ENCODE assay signal across 23 cellular contexts in the genomic region with DNA sequence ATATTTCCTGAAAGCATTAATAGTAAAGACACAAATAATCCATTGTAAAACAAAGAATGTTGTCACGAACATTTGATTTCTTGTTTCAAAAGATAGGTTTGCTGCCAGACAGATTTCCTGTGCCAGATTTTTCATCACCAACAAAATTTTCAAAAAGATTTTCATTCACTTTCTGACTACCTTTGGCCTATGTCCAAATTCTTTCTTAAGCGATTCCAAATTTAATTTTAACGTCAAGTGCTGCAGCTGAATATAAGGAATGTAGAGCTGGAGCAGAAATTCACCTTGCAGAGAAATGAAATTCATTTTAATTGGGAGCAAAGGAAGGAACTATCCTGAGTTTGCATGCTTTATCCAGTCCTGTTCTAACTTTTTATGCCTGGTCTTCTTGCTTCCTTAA.
"Had no signal": no experiment of that assay in that cellular context is flagged by ENCODE, and none has a peak within 500 bp of the region (broad histone marks: within the 10 kb centered on the region; RNA-seq: fewer than 3 reads in every experiment).

No MANE protein-coding gene starts in this region.

- DNase-seq: effector memory CD4-positive, alpha-beta T cell; erythroblast; immature natural killer cell; left ventricle myocardium superior; lower lobe of right lung; mucosa of descending colon; naive B cell; pancreas; stimulated activated CD4-positive, alpha-beta T cell treated with anti-CD3 and anti-CD28 coated beads, Interleukin-2, amount 100 ng/mL, for 24 hours; stimulated activated CD4-positive, alpha-beta T cell treated with anti-CD3 and anti-CD28 coated beads, Interleukin-4, amount 100 ng/mL, for 24 hours; stimulated activated naive CD4-positive, alpha-beta T cell treated with Interleukin-2 at 50 U/mL for 16 hours; stomach; testis; tibial artery had no signal

- H3K36me3 Mint-ChIP-seq: immature natural killer cell; memory B cell; naive B cell; natural killer cell treated with Interleukin-12 subunit alpha and Interleukin-12 subunit beta and Interleukin-15 and Interleukin-18, amount 100 ng/mL, for 72 hours; stimulated activated effector memory CD8-positive, alpha-beta T cell treated with anti-CD3 and anti-CD28 coated beads, Interleukin-12 subunit alpha, Interleukin-12 subunit beta, amount 100 ng/mL, for 72 hours; type B pancreatic cell had no signal

- H3K4me3 ChIP-seq: lower lobe of right lung, mucosa of descending colon, pancreas, right atrium auricular region, smooth muscle cell, stomach, testis, tibial artery had no signal

- ATAC-seq: left ventricle myocardium superior; lower lobe of right lung; mucosa of descending colon; natural killer cell treated with Interleukin-12 subunit alpha and Interleukin-12 subunit beta and Interleukin-15 and Interleukin-18, amount 100 ng/mL, for 72 hours; pancreas; sciatic nerve; stimulated activated effector memory CD8-positive, alpha-beta T cell treated with anti-CD3 and anti-CD28 coated beads, Interleukin-12 subunit alpha, Interleukin-12 subunit beta, amount 100 ng/mL, for 72 hours had no signal

- H3K9me3 Mint-ChIP-seq: memory B cell; neural crest cell; stimulated activated effector memory CD8-positive, alpha-beta T cell treated with anti-CD3 and anti-CD28 coated beads, Interleukin-12 subunit alpha, Interleukin-12 subunit beta, amount 100 ng/mL, for 72 hours; type B pancreatic cell had no signal

- H3K4me1 ChIP-seq: lower lobe of right lung, pancreas, right atrium auricular region, stomach, testis, tibial artery had no signal

- H3K36me3 ChIP-seq: lower lobe of right lung, neutrophil, pancreas, right atrium auricular region, stomach, tibial artery had no signal

- H3K27me3 Mint-ChIP-seq: natural killer cell treated with Interleukin-12 subunit alpha and Interleukin-12 subunit beta and Interleukin-15 and Interleukin-18, amount 100 ng/mL, for 72 hours; type B pancreatic cell had no signal

- H3K27ac ChIP-seq: lower lobe of right lung, neutrophil, pancreas, right atrium auricular region, stomach, testis, tibial artery had no signal

- H3K27me3 ChIP-seq: neutrophil, pancreas, right atrium auricular region, stomach, testis, tibial artery had no signal

- H3K27ac Mint-ChIP-seq: immature natural killer cell; memory B cell; naive B cell; natural killer cell treated with Interleukin-12 subunit alpha and Interleukin-12 subunit beta and Interleukin-15 and Interleukin-18, amount 100 ng/mL, for 72 hours; stimulated activated effector memory CD8-positive, alpha-beta T cell treated with anti-CD3 and anti-CD28 coated beads, Interleukin-12 subunit alpha, Interleukin-12 subunit beta, amount 100 ng/mL, for 72 hours; type B pancreatic cell had no signal

- H3K4me1 Mint-ChIP-seq: immature natural killer cell; memory B cell; naive B cell; neural crest cell; stimulated activated effector memory CD8-positive, alpha-beta T cell treated with anti-CD3 and anti-CD28 coated beads, Interleukin-12 subunit alpha, Interleukin-12 subunit beta, amount 100 ng/mL, for 72 hours had no signal

- H3K9me3 ChIP-seq: lower lobe of right lung, mucosa of descending colon, neutrophil, pancreas, right atrium auricular region, stomach, testis, tibial artery had no signal

- H3K4me3 Mint-ChIP-seq: immature natural killer cell; memory B cell; naive B cell; natural killer cell treated with Interleukin-12 subunit alpha and Interleukin-12 subunit beta and Interleukin-15 and Interleukin-18, amount 100 ng/mL, for 72 hours; neural crest cell; stimulated activated effector memory CD8-positive, alpha-beta T cell treated with anti-CD3 and anti-CD28 coated beads, Interleukin-12 subunit alpha, Interleukin-12 subunit beta, amount 100 ng/mL, for 72 hours; type B pancreatic cell had no signal
